ENCODE assay signal across 14 cellular contexts in genomic region chr10:60869916-60870728, GRCh38.
DNase-seq lines count a peak whose midpoint lies in the region; ATAC-seq and TF ChIP-seq lines count a peak whose summit lies in the region.
"Had no signal": no experiment of that assay in that cellular context is flagged by ENCODE, and none has a peak within 500 bp of the region (broad histone marks: within the 10 kb centered on the region; RNA-seq: fewer than 3 reads in every experiment).

No MANE protein-coding gene starts in this region.

- no peak overlapping the region for H3K4me3 Mint-ChIP-seq in endodermal cell
- no peak overlapping the region for H3K4me3 Mint-ChIP-seq in progenitor cell of endocrine pancreas (ENCODE audit: low read depth)
- H3K4me3 Mint-ChIP-seq: activated CD4-positive, alpha-beta memory T cell treated with anti-CD3 and anti-CD28 coated beads, Interleukin-2, amount 10 ng/mL, durations not matched to agents 7 days and 5 days had no signal

- peak; percentile 75 for ATAC-seq in PC-3
- ATAC-seq: gastroesophageal sphincter had no signal

- no peaks in the 10 kb centered on the region for H3K9me2 ChIP-seq in PC-3 (replicated peaks; ENCODE audit: low read length)

- no peaks in the 10 kb centered on the region for H3K36me3 ChIP-seq in PC-3 (ENCODE audit: low read depth, low read length)
- no peaks in the 10 kb centered on the region for H3K36me3 ChIP-seq in endodermal cell (ENCODE audit: control insufficient read depth, insufficient read depth, low read length)
- peaks cover 0 to 48% (median 11%) of the 10 kb centered on the region in 4 donors for H3K36me3 ChIP-seq in sigmoid colon

- H4K20me1 ChIP-seq in PC-3 (ENCODE audit: low read length): no peaks in the 10 kb centered on the region

- H3K36me3 Mint-ChIP-seq in endodermal cell (ENCODE audit: low read depth) (no peaks in the 10 kb centered on the region), progenitor cell of endocrine pancreas (ENCODE audit: insufficient read depth) (peaks cover 28% of the 10 kb centered on the region)

- H3K27me3 ChIP-seq in PC-3 (ENCODE audit: low read length) (no peaks in the 10 kb centered on the region), endodermal cell (ENCODE audit: control insufficient read depth, insufficient read depth, low read length, poor library complexity, severe bottlenecking) (no peaks in the 10 kb centered on the region), sigmoid colon (no peaks in the 10 kb centered on the region)
- H3K27me3 ChIP-seq: gastroesophageal sphincter had no signal

- H3K27ac ChIP-seq in PC-3 (ENCODE audit: low read length) (no peak overlapping the region), endodermal cell (ENCODE audit: low read depth, low read length) (peak overlapping the region; percentile 27), sigmoid colon (no peak overlapping the region)
- H3K27ac ChIP-seq: gastroesophageal sphincter had no signal

- no peak overlapping the region for H2AFZ ChIP-seq in PC-3 (ENCODE audit: low read length)

- H3K27me3 Mint-ChIP-seq in endodermal cell (ENCODE audit: insufficient read depth) (no peaks in the 10 kb centered on the region), progenitor cell of endocrine pancreas (no peaks in the 10 kb centered on the region)

- CTCF ChIA-PET in PC-3 (lab: Charles Lee): no interaction called here

- TF ChIP-seq POLR2A in sigmoid colon (IDR thresholded peaks at IDR 0.05): no peak

- no peaks in the 10 kb centered on the region for H3K9me3 Mint-ChIP-seq in endodermal cell
- H3K9me3 Mint-ChIP-seq in progenitor cell of endocrine pancreas (ENCODE audit: low read depth): no peaks in the 10 kb centered on the region
- H3K9me3 Mint-ChIP-seq: activated CD4-positive, alpha-beta memory T cell treated with anti-CD3 and anti-CD28 coated beads, Interleukin-2, amount 10 ng/mL, durations not matched to agents 7 days and 5 days had no signal

- WGBS in endodermal cell (ENCODE audit: insufficient coverage in 1 of 2, insufficient read length in 1 of 2), 2 experiments: 82 to 85% methylated on average over 6 to 7 of the region's 7 CpGs
- WGBS in sigmoid colon, 2 donors: 92 to 95% methylated on average over 7 of the region's 7 CpGs

- no peak overlapping the region for H3K4me2 ChIP-seq in PC-3 (ENCODE audit: low read length)

- TF ChIP-seq EP300 in sigmoid colon (IDR thresholded peaks at IDR 0.05): no peak

- intact Hi-C loops in PC-3 (cut with micrococcal nuclease): no loop called here
- intact Hi-C loops in sigmoid colon (cut with DNase I): no loop called here

- H3K27ac Mint-ChIP-seq in endodermal cell (peak overlapping the region; percentile 75), progenitor cell of endocrine pancreas (no peak overlapping the region)
- H3K27ac Mint-ChIP-seq: activated CD4-positive, alpha-beta memory T cell treated with anti-CD3 and anti-CD28 coated beads, Interleukin-2, amount 10 ng/mL, durations not matched to agents 7 days and 5 days had no signal

- peaks cover 2% of the 10 kb centered on the region for H3K4me1 Mint-ChIP-seq in endodermal cell
- H3K4me1 Mint-ChIP-seq in progenitor cell of endocrine pancreas (ENCODE audit: low read depth): peaks cover 3% of the 10 kb centered on the region
- H3K4me1 Mint-ChIP-seq: activated CD4-positive, alpha-beta memory T cell treated with anti-CD3 and anti-CD28 coated beads, Interleukin-2, amount 10 ng/mL, durations not matched to agents 7 days and 5 days had no signal

- TF ChIP-seq CTCF in PC-3 (conservative IDR thresholded peaks at IDR 0.05; ENCODE audit: low read depth, low read length) (peak; percentile 68), endodermal cell (conservative IDR thresholded peaks at IDR 0.05) (peak; percentile 69), progenitor cell of endocrine pancreas (IDR thresholded peaks at IDR 0.05; ENCODE audit: unreplicated experiment) (peak; percentile 9), sigmoid colon (IDR thresholded peaks at IDR 0.05) (no peak)

- H3K4me3 ChIP-seq in PC-3 (ENCODE audit: low read length) (no peak overlapping the region), endodermal cell (ENCODE audit: low read length) (no peak overlapping the region), sigmoid colon (no peak overlapping the region)
- H3K4me3 ChIP-seq: gastroesophageal sphincter had no signal

- H3K9ac ChIP-seq in PC-3 (ENCODE audit: low read length): no peak overlapping the region
- no peak overlapping the region for H3K9ac ChIP-seq in endodermal cell (ENCODE audit: extremely low read depth, low read length, poor library complexity, severe bottlenecking)

- no peaks in the 10 kb centered on the region for H3K79me2 ChIP-seq in PC-3 (ENCODE audit: low read length)

- H3K9me3 ChIP-seq in PC-3 (ENCODE audit: low read length) (no peaks in the 10 kb centered on the region), endodermal cell (ENCODE audit: control insufficient read depth, low read length) (no peaks in the 10 kb centered on the region), sigmoid colon (no peaks in the 10 kb centered on the region)
- H3K9me3 ChIP-seq: gastroesophageal sphincter had no signal

- DNase-seq in NCI-H146 (lab: John Stamatoyannopoulos, UW) (peak; percentile 73), NCI-H146 treated with DMSO at 0.1 percent for 48 hours (lab: John Stamatoyannopoulos, UW; ENCODE audit: unreplicated experiment) (no peak), PC-3 (peak; percentile 42), endodermal cell (peak; percentile 65), progenitor cell of endocrine pancreas (ENCODE audit: low spot score, unreplicated experiment) (no peak), NCI-H446 treated with DMSO at 0.1 percent for 48 hours (lab: John Stamatoyannopoulos, UW) (no peak), sigmoid colon (no peak)
- DNase-seq in activated CD4-positive, alpha-beta T cell treated with anti-CD3 and anti-CD28 coated beads for 48 hours: no peak
- DNase-seq: activated CD4-positive, alpha-beta memory T cell treated with anti-CD3 and anti-CD28 coated beads, Interleukin-2, amount 10 ng/mL, durations not matched to agents 7 days and 5 days; activated effector memory CD4-positive, alpha-beta T cell treated with Interleukin-2 at 50 U/mL for 16 hours; islet precursor cell; MV-4-11; NCI-H510A had no signal

- H3F3A ChIP-seq in PC-3 (ENCODE audit: low read length, unreplicated experiment): no peaks in the 10 kb centered on the region

- H3K4me1 ChIP-seq in PC-3 (ENCODE audit: insufficient read depth, low read length) (no peaks in the 10 kb centered on the region; the same call in 1 of the 2 replicates), endodermal cell (ENCODE audit: control insufficient read depth, insufficient read depth, low read length) (no peaks in the 10 kb centered on the region), sigmoid colon (no peaks in the 10 kb centered on the region)
- H3K4me1 ChIP-seq: gastroesophageal sphincter had no signal

- BruUV-seq in PC-3 (replicated peaks; lab: Mats Ljungman, UMichigan): no TSS peak

- POLR2A ChIA-PET in PC-3 (lab: Charles Lee; ENCODE audit: unreplicated experiment): no interaction called here

Comparison
In these comparisons a context has a peak if more than half of its experiments do, and no peak if none do; other contexts are left out.
1. DNase-seq: peak in NCI-H146 (single experiment), PC-3 (single experiment) and endodermal cell (single experiment); none in NCI-H146 treated with DMSO at 0.1 percent for 48 hours (single experiment), progenitor cell of endocrine pancreas (single experiment), NCI-H446 treated with DMSO at 0.1 percent for 48 hours (single experiment), sigmoid colon (single experiment) and activated CD4-positive, alpha-beta T cell treated with anti-CD3 and anti-CD28 coated beads for 48 hours (single experiment).
2. CTCF ChIP-seq: peak in PC-3 (single experiment), endodermal cell (single experiment) and progenitor cell of endocrine pancreas (single experiment); none in sigmoid colon (0 of 4).